ENCODE assay signal across 18 cellular contexts in the genomic region with DNA sequence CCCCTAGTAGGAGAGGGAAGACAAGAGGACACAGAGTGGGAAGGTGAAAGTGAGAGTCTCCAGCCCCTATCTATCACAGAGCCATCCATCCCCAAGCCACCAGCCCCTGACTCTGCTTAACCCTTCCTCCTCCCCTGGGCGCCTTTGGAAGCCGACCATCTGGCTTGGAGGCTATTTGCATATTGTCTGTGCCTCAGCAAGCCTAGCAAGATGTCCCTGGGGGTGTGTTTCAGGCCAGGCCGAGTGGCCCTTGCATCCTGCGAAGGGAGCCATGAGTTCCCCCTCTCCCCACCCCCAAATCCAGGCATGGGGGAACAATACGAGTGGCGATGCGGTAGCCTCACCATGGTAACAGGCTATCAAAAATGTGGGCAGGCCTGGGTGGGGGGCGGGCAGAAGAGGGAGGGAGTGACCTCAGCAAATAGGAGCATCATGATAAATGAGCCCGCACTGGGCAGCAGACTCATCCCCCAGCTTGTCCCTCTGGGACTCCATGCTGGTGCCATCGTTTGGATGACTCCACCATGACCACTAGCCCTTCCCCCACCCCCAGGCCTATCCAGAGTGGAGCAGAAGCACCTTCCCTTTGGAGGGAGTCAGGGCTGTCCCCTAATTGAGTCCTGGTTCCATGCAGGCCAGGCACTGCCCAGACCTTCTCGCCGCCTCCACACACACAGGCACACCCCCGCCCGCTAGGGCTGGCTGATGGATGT. TPM values are rescaled to one million over a fixed set of nuclear protein-coding genes. Genes with fewer than 3 reads are reported as not detected.
A peak's percentile ranks its signal among the peaks of the same experiment; 100 is the strongest.
DNase-seq lines count a peak whose midpoint lies in the region; TF ChIP-seq lines count a peak whose summit lies in the region.
"Had no signal": no experiment of that assay in that cellular context is flagged by ENCODE, and none has a peak within 500 bp of the region (broad histone marks: within the 10 kb centered on the region; RNA-seq: fewer than 3 reads in every experiment).

No MANE protein-coding gene starts in this region.

- H4K20me1 ChIP-seq in osteoblast (ENCODE audit: insufficient read depth, low read length), result peaks cover 14% of the 10 kb centered on the region

- H3K4me2 ChIP-seq in osteoblast (ENCODE audit: insufficient read depth, low read length), result no peak overlapping the region
- H3K4me2 ChIP-seq: A549, PC-9 had no signal

- peak overlapping the region; percentile 93 for H3K27ac ChIP-seq in angular gyrus (ENCODE audit: low read depth, low read length)
- peak overlapping the region; percentile 37 for H3K27ac ChIP-seq in osteoblast (ENCODE audit: low read depth, low read length)
- H3K27ac ChIP-seq in right atrium auricular region, result no peak overlapping the region
- H3K27ac ChIP-seq: A549, HL-60, PC-9 had no signal

- H2AFZ ChIP-seq in osteoblast (ENCODE audit: low read length), result no peak overlapping the region
- H2AFZ ChIP-seq: PC-9 had no signal

- H3K4me1 ChIP-seq in osteoblast (ENCODE audit: insufficient read depth, low read length) (peaks cover 13% of the 10 kb centered on the region), right atrium auricular region (no peaks in the 10 kb centered on the region)
- H3K4me1 ChIP-seq: A549, Caco-2 had no signal

- H3K9me3 ChIP-seq in osteoblast (ENCODE audit: low read depth, low read length), result no peaks in the 10 kb centered on the region
- H3K9me3 ChIP-seq in right atrium auricular region, result no peaks in the 10 kb centered on the region
- H3K9me3 ChIP-seq: A549, Caco-2 had no signal

- H3K36me3 ChIP-seq in osteoblast (ENCODE audit: insufficient read depth, low read length), result peaks cover 36% of the 10 kb centered on the region
- H3K36me3 ChIP-seq in right atrium auricular region, result peaks cover 52% of the 10 kb centered on the region

- DNase-seq in ELF-1 (ENCODE audit: low read depth, low spot score) (peak; percentile 79), fibroblast of mammary gland (ENCODE audit: low read depth) (peak; percentile 39), osteoblast (ENCODE audit: insufficient read length, low spot score, missing footprints) (peak; percentile 90), GOT3 (lab: John Stamatoyannopoulos, UW) (no peak), right atrium auricular region (ENCODE audit: low spot score) (no peak), cerebellar cortex (ENCODE audit: low spot score) (no peak), putamen (ENCODE audit: low spot score) (no peak)
- DNase-seq: Caco-2, MV-4-11, NCI-H1417 treated with DMSO at 0.1 percent for 48 hours, NCI-H2029, NCI-H526, PC-9, Right ventricle myocardium superior had no signal

- H3K79me2 ChIP-seq in osteoblast (ENCODE audit: insufficient read depth, low read length), result peaks cover 13% of the 10 kb centered on the region

- H3K4me3 ChIP-seq in fibroblast of mammary gland (ENCODE audit: control insufficient read depth, low read depth, low read length) (no peak overlapping the region), osteoblast (ENCODE audit: insufficient read depth, low read length) (no peak overlapping the region), right atrium auricular region (no peak overlapping the region)
- H3K4me3 ChIP-seq: A549, GM12878, PC-9 had no signal

- H3K27me3 ChIP-seq in osteoblast (ENCODE audit: insufficient read depth, low read length) (no peaks in the 10 kb centered on the region), right atrium auricular region (no peaks in the 10 kb centered on the region)

- TF ChIP-seq CTCF in fibroblast of mammary gland (conservative IDR thresholded peaks at IDR 0.05; ENCODE audit: control insufficient read depth, insufficient read depth, low read depth, low read length), result no peak
- TF ChIP-seq CTCF in osteoblast (IDR thresholded peaks at IDR 0.05; ENCODE audit: extremely low read depth, low read depth, low read length), result no peak
- TF ChIP-seq CTCF in right atrium auricular region (IDR thresholded peaks at IDR 0.05), result no peak

RNA-seq across cellular contexts. Expression of a gene that starts 14.5 kb away (rescaled TPM):
- total RNA-seq in osteoblast, result 29.2 and 35.1 TPM in 2 replicates
- total RNA-seq in right atrium auricular region, result 10 to 100 TPM; 34.0 to 37.3 TPM

RNA-seq across cellular contexts. Expression of a gene that starts 35.0 kb away (rescaled TPM):
- total RNA-seq in osteoblast, result 186 and 195 TPM in 2 replicates
- total RNA-seq in right atrium auricular region, result 10 to 100 TPM; 13.3 to 15.8 TPM

RNA-seq across cellular contexts. Expression of a gene that starts 45.3 kb away (rescaled TPM):
- 21.4 and 23.0 TPM in 2 replicates for total RNA-seq in osteoblast
- 10 to 100 TPM; 16.6 to 26.9 TPM for total RNA-seq in right atrium auricular region

Comparison
In these comparisons a context has a peak if more than half of its experiments do, and no peak if none do; other contexts are left out.
1. DNase-seq: peak in ELF-1 (single experiment), fibroblast of mammary gland (single experiment) and osteoblast (single experiment); none in GOT3 (single experiment), right atrium auricular region (single experiment), cerebellar cortex (single experiment) and putamen (single experiment).
2. H3K27ac ChIP-seq: peak in angular gyrus (single experiment) and osteoblast (single experiment); none in right atrium auricular region (0 of 2).
3. RNA of a gene that starts 35.0 kb away (total RNA-seq): 186 to 195 TPM in osteoblast; 13.3 to 15.8 TPM in right atrium auricular region; every median in the first group is over 10 times any median in the second.